In genomic region chr10:66627156-66627555, GRCh38 we compare ENCODE assay signal across 8 cellular contexts.
DNase-seq lines count a peak whose midpoint lies in the region; ATAC-seq and TF ChIP-seq lines count a peak whose summit lies in the region.

No MANE protein-coding gene starts in this region.

- POLR2A ChIA-PET in activated CD4-positive, alpha-beta T cell treated with anti-CD3 and anti-CD28 coated beads, Interleukin-2, amount 10 ng/mL, durations not matched to agents 7 days and 5 days (lab: Charles Lee) = no interaction called here

- no peak overlapping the region for H3K27ac Mint-ChIP-seq in activated CD4-positive, alpha-beta T cell treated with anti-CD3 and anti-CD28 coated beads, Interleukin-2, amount 10 ng/mL, durations not matched to agents 7 days and 5 days

- H3K36me3 ChIP-seq in NT2/D1 (ENCODE audit: insufficient read depth, insufficient read length, low read length) = no peaks in the 10 kb centered on the region

- H3K27me3 ChIP-seq in NT2/D1 (ENCODE audit: insufficient read depth, insufficient read length) = no peaks in the 10 kb centered on the region
- H3K27me3 ChIP-seq in foreskin keratinocyte = no peaks in the 10 kb centered on the region

- H3K4me1 Mint-ChIP-seq in activated CD4-positive, alpha-beta T cell treated with anti-CD3 and anti-CD28 coated beads, Interleukin-2, amount 10 ng/mL, durations not matched to agents 7 days and 5 days = no peaks in the 10 kb centered on the region

- H3K36me3 Mint-ChIP-seq in activated CD4-positive, alpha-beta T cell treated with anti-CD3 and anti-CD28 coated beads, Interleukin-2, amount 10 ng/mL, durations not matched to agents 7 days and 5 days (ENCODE audit: low read depth) = no peaks in the 10 kb centered on the region

- no peak overlapping the region for H3K27ac ChIP-seq in foreskin keratinocyte

- H3K9me3 Mint-ChIP-seq in activated CD4-positive, alpha-beta T cell treated with anti-CD3 and anti-CD28 coated beads, Interleukin-2, amount 10 ng/mL, durations not matched to agents 7 days and 5 days = no peaks in the 10 kb centered on the region

- DNase-seq in ACHN (peak; percentile 75), NT2/D1 (ENCODE audit: low read depth, low spot score) (peak; percentile 35), foreskin keratinocyte (peak; percentile 47 to 70), OCI-M2 (lab: John Stamatoyannopoulos, UW; ENCODE audit: unreplicated experiment) (no peak), GM10266 (ENCODE audit: extremely low spot score) (no peak), NCI-H345 treated with DMSO at 0.1 percent for 48 hours (lab: John Stamatoyannopoulos, UW; ENCODE audit: unreplicated experiment) (no peak)
- DNase-seq in activated CD4-positive, alpha-beta T cell treated with anti-CD3 and anti-CD28 coated beads, Interleukin-2, amount 10 ng/mL, durations not matched to agents 7 days and 5 days = no peak

- no peak overlapping the region for H3K9ac ChIP-seq in NT2/D1 (ENCODE audit: insufficient read length, low read depth)

- in situ Hi-C loops in ACHN (cut with HindIII; ENCODE audit: low pct_ligation_motif_present, low pct_unique_long_range_greater_than_20kb, low sequenced_read_pairs) = no loop called here

- no peak overlapping the region for H3K4me3 Mint-ChIP-seq in activated CD4-positive, alpha-beta T cell treated with anti-CD3 and anti-CD28 coated beads, Interleukin-2, amount 10 ng/mL, durations not matched to agents 7 days and 5 days

- ATAC-seq in GM21576 (IDR thresholded peaks at IDR 0.05; ENCODE audit: unreplicated experiment) = peak; percentile 47
- ATAC-seq in foreskin keratinocyte = peak; percentile 96

- TF ChIP-seq CTCF in foreskin keratinocyte (conservative IDR thresholded peaks at IDR 0.05) (peak; percentile 79), GM10266 (IDR thresholded peaks at IDR 0.05; ENCODE audit: control insufficient read depth, insufficient read depth, low read depth, missing control alignments) (no peak)

- H3K4me1 ChIP-seq in NT2/D1 (ENCODE audit: insufficient read depth, insufficient read length) (no peaks in the 10 kb centered on the region), foreskin keratinocyte (peaks cover 8% of the 10 kb centered on the region)

- no peaks in the 10 kb centered on the region for H3K9me3 ChIP-seq in NT2/D1 (ENCODE audit: insufficient read depth, low read length)

- H3K27me3 Mint-ChIP-seq in activated CD4-positive, alpha-beta T cell treated with anti-CD3 and anti-CD28 coated beads, Interleukin-2, amount 10 ng/mL, durations not matched to agents 7 days and 5 days = no peaks in the 10 kb centered on the region

- CTCF ChIA-PET in activated CD4-positive, alpha-beta T cell treated with anti-CD3 and anti-CD28 coated beads, Interleukin-2, amount 10 ng/mL, durations not matched to agents 7 days and 5 days (lab: Charles Lee) = no interaction called here

- no peak overlapping the region for H3K4me3 ChIP-seq in NT2/D1 (ENCODE audit: insufficient read length, low read depth)

Comparison
In these comparisons a context has a peak if more than half of its experiments do, and no peak if none do; other contexts are left out.
1. DNase-seq: peak in ACHN (single experiment), NT2/D1 (single experiment) and foreskin keratinocyte (2 of 2); none in OCI-M2 (single experiment), GM10266 (single experiment), NCI-H345 treated with DMSO at 0.1 percent for 48 hours (single experiment) and activated CD4-positive, alpha-beta T cell treated with anti-CD3 and anti-CD28 coated beads, Interleukin-2, amount 10 ng/mL, durations not matched to agents 7 days and 5 days (single experiment).